In the genomic region with DNA sequence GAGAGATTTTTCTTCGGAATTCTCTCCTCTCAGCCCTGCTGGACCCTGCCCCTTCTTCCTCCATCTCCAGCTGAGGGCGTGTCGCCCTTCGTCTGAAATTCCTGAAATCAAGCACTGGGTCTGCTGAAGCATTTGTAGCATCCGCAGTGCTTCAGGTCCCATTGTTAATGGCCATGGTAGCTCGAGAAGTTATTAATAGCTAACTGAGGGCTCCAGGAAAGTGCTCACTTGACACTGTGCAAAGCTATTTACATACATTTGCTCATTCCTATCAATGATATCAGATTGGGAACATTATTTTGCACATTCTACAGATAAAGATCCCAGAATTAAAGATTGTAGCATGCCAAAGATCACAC, we compare ENCODE assay signal across 8 cellular contexts. TPM values are rescaled to one million over a fixed set of nuclear protein-coding genes. Genes with fewer than 3 reads are reported as not detected.
A peak's percentile ranks its signal among the peaks of the same experiment; 100 is the strongest.
DNase-seq lines count a peak whose midpoint lies in the region; ATAC-seq, FAIRE-seq and TF ChIP-seq lines count a peak whose summit lies in the region.

No MANE protein-coding gene starts in this region.

- BruUV-seq in endothelial cell of umbilical vein (replicated peaks; lab: Mats Ljungman, UMichigan), result TSS peak; percentile 72

- no peak for TF ChIP-seq EP300 in neural cell (conservative IDR thresholded peaks at IDR 0.05; ENCODE audit: poor library complexity, severe bottlenecking)

- peak overlapping the region; percentile 96 for H3K27ac ChIP-seq in CD4-positive, CD25-positive, alpha-beta regulatory T cell (ENCODE audit: insufficient read depth, low read length, poor library complexity, severe bottlenecking)
- peak overlapping the region; percentile 56 for H3K27ac ChIP-seq in OCI-LY3 (ENCODE audit: low read length)
- peak overlapping the region; percentile 79 for H3K27ac ChIP-seq in endothelial cell of umbilical vein (ENCODE audit: insufficient read depth, low read depth, low read length)
- H3K27ac ChIP-seq in neural cell (ENCODE audit: low read length), result peak overlapping the region; percentile 98

- no peak for ATAC-seq in CD4-positive, CD25-positive, alpha-beta regulatory T cell (ENCODE audit: low read depth in 2 of 2)
- peak; percentile 24 for ATAC-seq in GM21447 (IDR thresholded peaks at IDR 0.05; ENCODE audit: unreplicated experiment)

- dilution Hi-C loops in endothelial cell of umbilical vein (cut with MboI; ENCODE audit: extremely low pct_ligation_motif_present, low sequenced_read_pairs), result no loop called here

- no peak for TF ChIP-seq POLR2A in endothelial cell of umbilical vein (IDR thresholded peaks at IDR 0.05; ENCODE audit: low read depth, low read length)

- peaks cover 36% of the 10 kb centered on the region for H3K4me1 ChIP-seq in CD4-positive, CD25-positive, alpha-beta regulatory T cell (ENCODE audit: control insufficient read depth, insufficient read depth, low read length, poor library complexity, severe bottlenecking)
- H3K4me1 ChIP-seq in OCI-LY3 (ENCODE audit: low read length) (peaks cover 8% of the 10 kb centered on the region), endothelial cell of umbilical vein (ENCODE audit: control insufficient read depth, extremely low read depth, insufficient read depth, low read length) (peaks cover 9% of the 10 kb centered on the region)

- H3K9me2 ChIP-seq in neural cell (ENCODE audit: insufficient read depth, low read length), result no peaks in the 10 kb centered on the region

- H3K9me3 ChIP-seq in CD4-positive, CD25-positive, alpha-beta regulatory T cell (ENCODE audit: control insufficient read depth in 2 of 2, low read length in 2 of 2), result no peaks in the 10 kb centered on the region
- no peaks in the 10 kb centered on the region for H3K9me3 ChIP-seq in OCI-LY3 (ENCODE audit: insufficient read depth, low read length)
- no peaks in the 10 kb centered on the region for H3K9me3 ChIP-seq in endothelial cell of umbilical vein (replicated peaks; ENCODE audit: control insufficient read depth, insufficient read depth, low read length)
- no peaks in the 10 kb centered on the region for H3K9me3 ChIP-seq in neural cell (ENCODE audit: low read length)

- CTCF ChIA-PET in endothelial cell of umbilical vein (lab: Charles Lee), result interaction anchor here (0.9 to 1.4 kb wide), 6 partner anchors 9 to 107 kb away, joined by 3 to 6 read pairs (median 4); no protein-coding TSS in a partner anchor

- FAIRE-seq in endothelial cell of umbilical vein (lab: Jason Lieb, UNC), result no peak

- peak overlapping the region; percentile 91 for H3K9ac ChIP-seq in OCI-LY3 (ENCODE audit: low read length)
- H3K9ac ChIP-seq in endothelial cell of umbilical vein (replicated peaks; ENCODE audit: extremely low read depth, insufficient read depth, low read length), result peak overlapping the region; percentile 96
- peak overlapping the region; percentile 97 for H3K9ac ChIP-seq in neural cell (ENCODE audit: low read length)

- H3K36me3 Mint-ChIP-seq in CD4-positive, CD25-positive, alpha-beta regulatory T cell, result peaks cover 9% of the 10 kb centered on the region

- H3K4me3 Mint-ChIP-seq in CD4-positive, CD25-positive, alpha-beta regulatory T cell, result peak overlapping the region; percentile 95 to 100 (median 100)

- no peak for DNase-seq in CD4-positive, CD25-positive, alpha-beta regulatory T cell
- DNase-seq in endothelial cell of umbilical vein (ENCODE audit: low read depth, low spot score) (no peak), mesenteric fat pad (ENCODE audit: low spot score) (no peak), RKO (ENCODE audit: low spot score) (no peak)
- DNase-seq in central memory CD4-positive, alpha-beta T cell, result no peak

- H3K27ac Mint-ChIP-seq in CD4-positive, CD25-positive, alpha-beta regulatory T cell, result peak overlapping the region; percentile 91 to 100 (median 95)

- H3K27me3 ChIP-seq in CD4-positive, CD25-positive, alpha-beta regulatory T cell (ENCODE audit: control insufficient read depth, insufficient read depth, low read length), result no peaks in the 10 kb centered on the region
- H3K27me3 ChIP-seq in OCI-LY3 (ENCODE audit: low read depth, low read length) (no peaks in the 10 kb centered on the region), endothelial cell of umbilical vein (ENCODE audit: control insufficient read depth in 2 of 2, insufficient read depth in 2 of 2, low read length in 2 of 2) (no peaks in the 10 kb centered on the region), neural cell (ENCODE audit: insufficient read depth, low read depth, low read length) (no peaks in the 10 kb centered on the region)

- peaks cover 6% of the 10 kb centered on the region for H3K36me3 ChIP-seq in CD4-positive, CD25-positive, alpha-beta regulatory T cell (ENCODE audit: control insufficient read depth, insufficient read depth, low read length)
- peaks cover 3% of the 10 kb centered on the region for H3K36me3 ChIP-seq in OCI-LY3 (replicated peaks; ENCODE audit: low read depth, low read length)
- H3K36me3 ChIP-seq in endothelial cell of umbilical vein (ENCODE audit: control insufficient read depth in 2 of 2, extremely low read depth in 1 of 2, insufficient read depth in 2 of 2, low read length in 2 of 2), result peaks cover 0 to 2% of the 10 kb centered on the region in 2 experiments
- H3K36me3 ChIP-seq in neural cell (ENCODE audit: insufficient read depth, low read length), result peaks cover 3% of the 10 kb centered on the region

- TF ChIP-seq CTCF in OCI-LY3 (IDR thresholded peaks at IDR 0.05; ENCODE audit: low read depth, low read length) (no peak), endothelial cell of umbilical vein (IDR thresholded peaks at IDR 0.05; ENCODE audit: extremely low read depth in 1 of 2, insufficient read depth in 1 of 2, low read depth in 1 of 2, low read length in 2 of 2) (no peak), neural cell (IDR thresholded peaks at IDR 0.05; ENCODE audit: poor library complexity, severe bottlenecking) (no peak)

- peak overlapping the region; percentile 90 for H3K4me3 ChIP-seq in CD4-positive, CD25-positive, alpha-beta regulatory T cell (ENCODE audit: low read depth, low read length)
- H3K4me3 ChIP-seq in OCI-LY3 (ENCODE audit: low read length) (peak overlapping the region; percentile 90), endothelial cell of umbilical vein (replicated peaks in 1 of 3; ENCODE audit: insufficient read depth in 1 of 3, low read depth in 1 of 3, low read length in 3 of 3) (peak overlapping the region; percentile 24 to 95 (median 81)), neural cell (ENCODE audit: low read length) (peak overlapping the region; percentile 90)

- peak overlapping the region; percentile 80 for H3K4me2 ChIP-seq in OCI-LY3 (ENCODE audit: low read length)
- peak overlapping the region; percentile 98 for H3K4me2 ChIP-seq in endothelial cell of umbilical vein (ENCODE audit: insufficient read depth, low read length)
- peak overlapping the region; percentile 94 for H3K4me2 ChIP-seq in neural cell (ENCODE audit: low read length)

- H4K20me1 ChIP-seq in OCI-LY3 (ENCODE audit: insufficient read depth, low read length), result no peaks in the 10 kb centered on the region
- H4K20me1 ChIP-seq in endothelial cell of umbilical vein (replicated peaks; ENCODE audit: control insufficient read depth, extremely low read depth, insufficient read depth, low read length), result peaks cover 2% of the 10 kb centered on the region
- no peaks in the 10 kb centered on the region for H4K20me1 ChIP-seq in neural cell (ENCODE audit: insufficient read depth)

- H3F3A ChIP-seq in neural cell (ENCODE audit: insufficient read depth, low read length, poor library complexity, severe bottlenecking), result peaks cover 5% of the 10 kb centered on the region

- no peaks in the 10 kb centered on the region for H3K27me3 Mint-ChIP-seq in CD4-positive, CD25-positive, alpha-beta regulatory T cell

- H2AFZ ChIP-seq in OCI-LY3 (ENCODE audit: low read depth, low read length) (peak overlapping the region; percentile 41; the same call in 1 of the 2 replicates), endothelial cell of umbilical vein (ENCODE audit: low read depth, low read length) (peak overlapping the region; percentile 79), neural cell (ENCODE audit: low read depth, low read length) (peak overlapping the region; percentile 85)

- no peaks in the 10 kb centered on the region for H3K9me3 Mint-ChIP-seq in CD4-positive, CD25-positive, alpha-beta regulatory T cell

- H3K79me2 ChIP-seq in OCI-LY3 (ENCODE audit: low read length) (peaks cover 49% of the 10 kb centered on the region), endothelial cell of umbilical vein (ENCODE audit: control insufficient read depth, insufficient read depth, low read length) (peaks cover 40% of the 10 kb centered on the region), neural cell (replicated peaks; ENCODE audit: insufficient read depth, low read length) (peaks cover 42% of the 10 kb centered on the region)

- no peak for TF ChIP-seq RAD21 in neural cell (conservative IDR thresholded peaks at IDR 0.05)

- intact Hi-C loops in endothelial cell of umbilical vein (cut with micrococcal nuclease), result loop anchor here (1.0 to 5.0 kb wide), 5 partner anchors 51 to 245 kb away; a partner anchor contains a TSS

- H3K9me1 ChIP-seq in endothelial cell of umbilical vein (replicated peaks; ENCODE audit: control insufficient read depth, extremely low read depth, insufficient read depth, low read length), result no peaks in the 10 kb centered on the region

- H3K4me1 Mint-ChIP-seq in CD4-positive, CD25-positive, alpha-beta regulatory T cell, result peaks cover 25 to 45% (median 34%) of the 10 kb centered on the region in 4 donors

- POLR2A ChIA-PET in endothelial cell of umbilical vein (lab: Charles Lee), result interaction anchor here (0.7 to 1.2 kb wide), 3 partner anchors 72 to 91 kb away, joined by 3 to 4 read pairs (median 3); no protein-coding TSS in a partner anchor

RNA-seq across cellular contexts. Expression of a gene that starts 0.5 kb away (rescaled TPM):
- 10.1 TPM for total RNA-seq in CD4-positive, CD25-positive, alpha-beta regulatory T cell
- 1 to 10 TPM; 4.9 to 5.9 (median 5.1) TPM for polyA plus RNA-seq in CD4-positive, CD25-positive, alpha-beta regulatory T cell
- 18.9 and 19.5 TPM in 2 replicates for total RNA-seq in endothelial cell of umbilical vein
- 23.4 and 26.7 TPM in 2 replicates for polyA plus RNA-seq in endothelial cell of umbilical vein
- polyA plus RNA-seq in endothelial cell of umbilical vein (2011; cell fraction: cytosol; rRNA removed), result 19.5 and 22.8 TPM in 2 replicates
- polyA plus RNA-seq in endothelial cell of umbilical vein (2011; cell fraction: nucleus; rRNA removed), result 44.4 and 44.8 TPM in 2 replicates
- 13.2 and 15.4 TPM in 2 replicates for polyA plus RNA-seq in endothelial cell of umbilical vein (2012)
- polyA minus RNA-seq in endothelial cell of umbilical vein, result 41.4 and 43.6 TPM in 2 replicates
- 3.8 TPM for polyA minus RNA-seq in endothelial cell of umbilical vein (2011; cell fraction: cytosol; rRNA and poly(A)+ RNA removed)
- polyA minus RNA-seq in endothelial cell of umbilical vein (2011; cell fraction: nucleus; rRNA and poly(A)+ RNA removed), result 21.3 and 21.5 TPM in 2 replicates
- polyA plus RNA-seq in neural cell, result 44.4 and 53.5 TPM in 2 replicates
- polyA minus RNA-seq in neural cell, result 43.6 and 46.0 TPM in 2 replicates
- total RNA-seq in mesenteric fat pad, result 18.1 TPM

RNA-seq across cellular contexts. Expression of a gene that starts 0.7 kb away (rescaled TPM):
- 49.1 TPM for total RNA-seq in CD4-positive, CD25-positive, alpha-beta regulatory T cell
- 10 to 100 TPM; 29.0 to 34.1 (median 30.4) TPM for polyA plus RNA-seq in CD4-positive, CD25-positive, alpha-beta regulatory T cell
- total RNA-seq in endothelial cell of umbilical vein (32.3 and 36.6 TPM in 2 replicates), mesenteric fat pad (22.0 TPM)
- polyA plus RNA-seq in endothelial cell of umbilical vein (22.8 and 27.2 TPM in 2 replicates), neural cell (30.0 and 33.2 TPM in 2 replicates)
- 28.3 and 30.4 TPM in 2 replicates for polyA plus RNA-seq in endothelial cell of umbilical vein (2011; cell fraction: cytosol; rRNA removed)
- polyA plus RNA-seq in endothelial cell of umbilical vein (2011; cell fraction: nucleus; rRNA removed), result 38.1 and 44.1 TPM in 2 replicates
- polyA plus RNA-seq in endothelial cell of umbilical vein (2012), result 22.3 and 23.6 TPM in 2 replicates
- polyA minus RNA-seq in endothelial cell of umbilical vein (33.9 and 38.9 TPM in 2 replicates), neural cell (42.6 and 49.2 TPM in 2 replicates)
- polyA minus RNA-seq in endothelial cell of umbilical vein (2011; cell fraction: cytosol; rRNA and poly(A)+ RNA removed), result 16.0 TPM
- polyA minus RNA-seq in endothelial cell of umbilical vein (2011; cell fraction: nucleus; rRNA and poly(A)+ RNA removed), result 33.3 and 47.7 TPM in 2 replicates

RNA-seq across cellular contexts. Expression of a gene that starts 58.2 kb away (rescaled TPM):
- total RNA-seq in CD4-positive, CD25-positive, alpha-beta regulatory T cell, result 1.8 TPM
- under 1 TPM; 0.49 to 0.79 (median 0.70) TPM for polyA plus RNA-seq in CD4-positive, CD25-positive, alpha-beta regulatory T cell
- 2.3 and 2.6 TPM in 2 replicates for total RNA-seq in endothelial cell of umbilical vein
- polyA plus RNA-seq in endothelial cell of umbilical vein, result 0.92 and 1.6 TPM in 2 replicates
- polyA plus RNA-seq in endothelial cell of umbilical vein (2011; cell fraction: cytosol; rRNA removed), result 1.3 and 1.9 TPM in 2 replicates
- 2.9 and 4.5 TPM in 2 replicates for polyA plus RNA-seq in endothelial cell of umbilical vein (2011; cell fraction: nucleus; rRNA removed)
- 2.0 and 2.5 TPM in 2 replicates for polyA plus RNA-seq in endothelial cell of umbilical vein (2012)
- 0.36 and 1.0 TPM in 2 replicates for polyA minus RNA-seq in endothelial cell of umbilical vein
- not detected for polyA minus RNA-seq in endothelial cell of umbilical vein (2011; cell fraction: cytosol; rRNA and poly(A)+ RNA removed)
- 0.53 and 2.4 TPM in 2 replicates for polyA minus RNA-seq in endothelial cell of umbilical vein (2011; cell fraction: nucleus; rRNA and poly(A)+ RNA removed)
- polyA plus RNA-seq in neural cell, result 1.8 and 3.2 TPM in 2 replicates
- polyA minus RNA-seq in neural cell, result 0.49 TPM in 1 of 2 replicates, not detected in the other
- total RNA-seq in mesenteric fat pad, result 1.7 TPM
